ENCODE assay signal across 11 cellular contexts in the genomic region with DNA sequence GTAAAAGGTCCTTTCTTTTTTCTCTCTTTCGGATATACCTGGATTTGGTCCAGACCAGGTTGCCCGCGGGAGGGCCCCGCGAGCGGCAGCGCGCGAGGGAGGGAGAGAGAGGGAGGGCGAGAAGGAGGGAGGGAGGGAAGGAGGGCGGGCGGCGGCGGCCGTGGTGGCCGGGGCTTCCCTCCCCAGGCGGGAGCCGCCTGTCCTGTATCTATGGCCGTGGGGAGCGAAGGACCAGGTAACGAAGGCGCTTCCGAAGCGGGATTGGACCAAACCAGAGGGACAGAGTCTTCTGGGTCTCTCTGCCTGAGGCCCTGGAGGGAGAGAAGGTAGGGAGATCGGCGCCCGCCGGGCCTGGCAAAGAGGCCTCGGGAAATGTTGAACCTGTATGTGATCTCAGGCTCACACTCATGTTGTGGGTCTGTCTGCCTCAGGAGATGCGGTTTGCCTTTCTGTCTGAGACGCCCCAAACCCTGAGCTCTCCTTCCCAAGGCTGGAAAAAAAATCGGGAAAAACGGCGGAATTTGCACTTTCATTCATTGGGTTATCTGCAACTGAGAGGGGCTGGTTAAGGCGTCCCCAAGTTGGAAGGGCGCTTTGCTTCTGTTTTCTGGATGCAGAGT. TPM values are rescaled to one million over a fixed set of nuclear protein-coding genes. Genes with fewer than 3 reads are reported as not detected.
DNase-seq lines count a peak whose midpoint lies in the region; TF ChIP-seq lines count a peak whose summit lies in the region.
"Had no signal": no experiment of that assay in that cellular context is flagged by ENCODE, and none has a peak within 500 bp of the region (broad histone marks: within the 10 kb centered on the region; RNA-seq: fewer than 3 reads in every experiment).

No MANE protein-coding gene starts in this region.

- peaks cover 4 to 15% of the 10 kb centered on the region in 2 donors for H3K4me1 ChIP-seq in adrenal gland (replicated peaks in 1 of 2)

- no peak for DNase-seq in activated naive CD4-positive, alpha-beta T cell (lab: John Stamatoyannopoulos, UW)
- DNase-seq in WERI-Rb-1 (no peak), left kidney (ENCODE audit: low read depth, low spot score) (peak; percentile 72), type B pancreatic cell (ENCODE audit: extremely low spot score, unreplicated experiment) (no peak), dermis blood vessel endothelial cell (no peak), HuH-7 (ENCODE audit: low spot score) (no peak), adrenal gland (no peak)
- DNase-seq: left colon had no signal

- no peaks in the 10 kb centered on the region for H3K9me3 ChIP-seq in WERI-Rb-1 (ENCODE audit: severe bottlenecking)
- no peaks in the 10 kb centered on the region for H3K9me3 ChIP-seq in adrenal gland (replicated peaks in 1 of 3)

- H3K27ac Mint-ChIP-seq in activated naive CD4-positive, alpha-beta T cell treated with anti-CD3 and anti-CD28 coated beads, Interleukin-2, amount 50 U/mL, for 24 hours: peak overlapping the region; percentile 30
- H3K27ac Mint-ChIP-seq in type B pancreatic cell: peak overlapping the region; percentile 28

- H3K9me3 Mint-ChIP-seq in activated naive CD4-positive, alpha-beta T cell treated with anti-CD3 and anti-CD28 coated beads, Interleukin-2, amount 50 U/mL, for 24 hours: no peaks in the 10 kb centered on the region
- H3K9me3 Mint-ChIP-seq in type B pancreatic cell: no peaks in the 10 kb centered on the region

- peak overlapping the region; percentile 87 for H3K4me3 Mint-ChIP-seq in activated naive CD4-positive, alpha-beta T cell treated with anti-CD3 and anti-CD28 coated beads, Interleukin-2, amount 50 U/mL, for 24 hours
- peak overlapping the region; percentile 66 for H3K4me3 Mint-ChIP-seq in type B pancreatic cell

- H3K27me3 ChIP-seq in WERI-Rb-1 (ENCODE audit: insufficient read depth, low read depth, severe bottlenecking) (no peaks in the 10 kb centered on the region), adrenal gland (peaks cover 65% of the 10 kb centered on the region)

- 15 to 24% (median 17%) methylated on average over 19 to 36 of the region's 36 CpGs for WGBS in adrenal gland, 4 donors

- intact Hi-C loops in adrenal gland (cut with DNase I): no loop called here

- no peaks in the 10 kb centered on the region for H3K36me3 Mint-ChIP-seq in activated naive CD4-positive, alpha-beta T cell treated with anti-CD3 and anti-CD28 coated beads, Interleukin-2, amount 50 U/mL, for 24 hours
- no peaks in the 10 kb centered on the region for H3K36me3 Mint-ChIP-seq in type B pancreatic cell

- H3K27ac ChIP-seq in WERI-Rb-1: peak overlapping the region; percentile 95
- peak overlapping the region in 1 of 5 donors; percentile 56 for H3K27ac ChIP-seq in adrenal gland

- H3K27me3 Mint-ChIP-seq in activated naive CD4-positive, alpha-beta T cell treated with anti-CD3 and anti-CD28 coated beads, Interleukin-2, amount 50 U/mL, for 24 hours: peaks cover 73% of the 10 kb centered on the region
- H3K27me3 Mint-ChIP-seq in type B pancreatic cell: peaks cover 100% of the 10 kb centered on the region

- TF ChIP-seq POLR2A in adrenal gland (IDR thresholded peaks at IDR 0.05): no peak

- H3K4me1 Mint-ChIP-seq in activated naive CD4-positive, alpha-beta T cell treated with anti-CD3 and anti-CD28 coated beads, Interleukin-2, amount 50 U/mL, for 24 hours: peaks cover 53% of the 10 kb centered on the region
- H3K4me1 Mint-ChIP-seq in type B pancreatic cell (ENCODE audit: unreplicated experiment): peaks cover 11% of the 10 kb centered on the region

- H3K4me3 ChIP-seq in WERI-Rb-1 (ENCODE audit: low read depth, low read length) (peak overlapping the region; percentile 49; the same call in 1 of the 2 replicates), adrenal gland (peak overlapping the region in 1 of 4 donors; percentile 14)

- TF ChIP-seq CTCF in WERI-Rb-1 (IDR thresholded peaks at IDR 0.05; ENCODE audit: low read depth, low read length) (no peak), type B pancreatic cell (conservative IDR thresholded peaks at IDR 0.05) (no peak), adrenal gland (IDR thresholded peaks at IDR 0.05) (no peak)

- H3K36me3 ChIP-seq in WERI-Rb-1 (no peaks in the 10 kb centered on the region), adrenal gland (replicated peaks in 1 of 2) (no peaks in the 10 kb centered on the region)

RNA-seq across cellular contexts. Expression of a gene that starts 5.2 kb away (rescaled TPM):
- total RNA-seq in type B pancreatic cell (ENCODE audit: low replicate concordance): 0.27 and 0.36 TPM in 2 replicates
- 0.28 and 0.68 TPM in 2 replicates for total RNA-seq in dermis blood vessel endothelial cell
- 1 to 10 TPM in 7 of 8 donors, not detected in 1; 1.2 to 5.6 (median 2.7) TPM for total RNA-seq in adrenal gland
- 10 to 100 TPM in 1 of 3 donors, 1 to 10 TPM in 2; 5.6 to 12.1 (median 7.3) TPM for polyA plus RNA-seq in adrenal gland
- total RNA-seq: bronchial epithelial cell; left colon; T-helper 1 cell treated with Interleukin-12 subunit alpha and Interleukin-12 subunit beta and Interleukin-4 antibody, amounts not matched to agents 30 ng/mL and 1 ng/mL, for 36 hours had no signal

RNA-seq across cellular contexts. Expression of a gene that starts 9.9 kb away (rescaled TPM):
- total RNA-seq in type B pancreatic cell (ENCODE audit: low replicate concordance) (not detected in 2 replicates), dermis blood vessel endothelial cell (0.28 and 0.85 TPM in 2 replicates), adrenal gland (1 to 10 TPM in 4 of 8 donors, under 1 TPM in 2, not detected in 2; 0.68 to 4.5 (median 2.3) TPM)
- polyA plus RNA-seq in adrenal gland: 1 to 10 TPM in 1 of 3 donors, under 1 TPM in 2; 0.34 to 1.5 (median 0.72) TPM
- total RNA-seq: bronchial epithelial cell; left colon; T-helper 1 cell treated with Interleukin-12 subunit alpha and Interleukin-12 subunit beta and Interleukin-4 antibody, amounts not matched to agents 30 ng/mL and 1 ng/mL, for 36 hours had no signal

RNA-seq across cellular contexts. Expression of a gene that starts 14.0 kb away (rescaled TPM):
- total RNA-seq in type B pancreatic cell (ENCODE audit: low replicate concordance): 0.77 and 1.5 TPM in 2 replicates
- not detected in 2 replicates for total RNA-seq in dermis blood vessel endothelial cell
- 1 to 10 TPM; 1.8 to 8.3 (median 4.4) TPM for total RNA-seq in adrenal gland
- 1 to 10 TPM; 3.3 to 7.4 (median 3.4) TPM for polyA plus RNA-seq in adrenal gland
- total RNA-seq: bronchial epithelial cell; left colon; T-helper 1 cell treated with Interleukin-12 subunit alpha and Interleukin-12 subunit beta and Interleukin-4 antibody, amounts not matched to agents 30 ng/mL and 1 ng/mL, for 36 hours had no signal

RNA-seq across cellular contexts. Expression of a gene that starts 20.0 kb away (rescaled TPM):
- total RNA-seq in type B pancreatic cell (ENCODE audit: low replicate concordance) (not detected in 2 replicates), dermis blood vessel endothelial cell (not detected in 2 replicates), adrenal gland (not detected)
- not detected for polyA plus RNA-seq in adrenal gland
- total RNA-seq: bronchial epithelial cell; left colon; T-helper 1 cell treated with Interleukin-12 subunit alpha and Interleukin-12 subunit beta and Interleukin-4 antibody, amounts not matched to agents 30 ng/mL and 1 ng/mL, for 36 hours had no signal

RNA-seq across cellular contexts. Expression of a gene that starts 21.9 kb away (rescaled TPM):
- total RNA-seq in type B pancreatic cell (ENCODE audit: low replicate concordance) (0.12 TPM in 1 of 2 replicates, not detected in the other), dermis blood vessel endothelial cell (not detected in 2 replicates), adrenal gland (not detected)
- not detected for polyA plus RNA-seq in adrenal gland
- total RNA-seq: bronchial epithelial cell; left colon; T-helper 1 cell treated with Interleukin-12 subunit alpha and Interleukin-12 subunit beta and Interleukin-4 antibody, amounts not matched to agents 30 ng/mL and 1 ng/mL, for 36 hours had no signal
